8 cellular contexts compared by ENCODE assay signal in the genomic region with DNA sequence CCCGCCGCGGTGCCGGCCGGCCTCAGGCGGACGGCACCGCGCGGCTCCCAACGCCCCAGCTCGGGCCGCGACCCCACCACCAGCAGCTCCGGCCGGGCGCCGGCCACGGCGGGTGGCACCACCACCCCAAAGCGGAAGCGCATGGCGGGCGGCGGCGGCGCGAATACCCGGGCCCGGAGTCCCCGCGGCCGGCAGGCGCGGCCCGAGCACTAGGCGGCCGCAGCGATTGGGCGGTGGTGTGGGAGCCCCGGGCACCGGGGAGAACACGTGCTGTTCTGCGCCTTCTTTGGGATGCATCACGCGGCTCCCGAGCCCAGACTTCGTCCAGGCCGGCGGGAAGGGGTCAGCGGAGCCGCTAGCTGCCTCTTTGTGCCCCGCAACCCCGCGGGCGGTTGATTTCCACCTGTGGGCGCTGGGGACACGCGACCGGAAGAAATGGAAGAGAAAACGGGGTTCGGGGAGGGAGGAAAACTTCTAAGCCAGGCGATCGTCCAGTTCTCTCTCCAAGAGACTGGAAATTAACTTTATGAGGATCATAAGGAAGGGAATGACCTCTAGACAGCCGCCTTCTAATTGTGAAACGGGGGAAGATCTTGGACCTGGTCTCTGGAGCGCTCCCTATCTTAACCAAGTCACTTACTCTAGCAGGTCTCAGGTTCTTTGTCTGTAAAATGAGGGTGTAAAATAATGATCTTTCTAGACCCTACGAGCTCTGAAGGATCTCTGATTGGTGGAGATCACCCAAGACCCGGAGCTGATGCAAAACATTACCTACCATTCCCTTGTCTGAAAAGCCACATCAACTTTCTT. TPM values are rescaled to one million over a fixed set of nuclear protein-coding genes. Genes with fewer than 3 reads are reported as not detected.
DNase-seq lines count a peak whose midpoint lies in the region; ATAC-seq and TF ChIP-seq lines count a peak whose summit lies in the region.

A gene (minus strand): TSS at position 165 of the 810 bp plus-strand sequence. CDS start 22 bp downstream, at position 143.

- H3K4me1 ChIP-seq in DND-41 (ENCODE audit: insufficient read depth, low read length): peaks cover 38% of the 10 kb centered on the region

- H3K4me1 Mint-ChIP-seq in neural crest cell: peaks cover 12% of the 10 kb centered on the region

- ATAC-seq in DND-41 (ENCODE audit: insufficient read depth, low read depth) (peak; percentile 61), GM21528 (IDR thresholded peaks at IDR 0.05; ENCODE audit: low FRiP score, unreplicated experiment) (peak; percentile 79)

- H3K27me3 Mint-ChIP-seq in neural crest cell (ENCODE audit: low read depth): no peaks in the 10 kb centered on the region

- peaks cover 7% of the 10 kb centered on the region for H3K36me3 Mint-ChIP-seq in neural crest cell (ENCODE audit: low read depth)

- H3K4me3 ChIP-seq in DND-41 (ENCODE audit: low read depth in 1 of 2, low read length in 2 of 2) (peak within 1 kb of the TSS; percentile 63 to 80), fibroblast of villous mesenchyme (ENCODE audit: low read depth, low read length) (peak within 1 kb of the TSS; percentile 74)

- no peaks in the 10 kb centered on the region for H3K9me3 ChIP-seq in DND-41 (ENCODE audit: insufficient read depth, low read length, severe bottlenecking)

- peak within 1 kb of the TSS; percentile 91 for H3K27ac ChIP-seq in DND-41 (ENCODE audit: low read length)

- TF ChIP-seq CTCF in DND-41 (IDR thresholded peaks at IDR 0.05; ENCODE audit: borderline replicate concordance, extremely low read depth, low read length, poor library complexity, severe bottlenecking) (peak; percentile 20), fibroblast of villous mesenchyme (IDR thresholded peaks at IDR 0.05; ENCODE audit: insufficient read depth, low read depth, low read length) (no peak), neural crest cell (conservative IDR thresholded peaks at IDR 0.05) (no peak), subcutaneous adipose tissue (IDR thresholded peaks at IDR 0.05; ENCODE audit: low read depth) (no peak)

- peak within 1 kb of the TSS; percentile 100 for H3K9ac ChIP-seq in DND-41 (ENCODE audit: low read depth, low read length)

- peak; percentile 54 for DNase-seq in DND-41
- peak; percentile 51 for DNase-seq in HuH-7.5 (ENCODE audit: low spot score)
- DNase-seq in RPMI8226: peak; percentile 69
- DNase-seq in activated effector memory CD4-positive, alpha-beta T cell treated with Interleukin-2 at 50 U/mL for 16 hours: peak; percentile 49
- DNase-seq in fibroblast of villous mesenchyme (ENCODE audit: low read depth): peak; percentile 90
- DNase-seq in neural crest cell (ENCODE audit: low read depth, low spot score): peak; percentile 65

- H3K27ac Mint-ChIP-seq in neural crest cell (ENCODE audit: unreplicated experiment): peak within 1 kb of the TSS; percentile 100

- no peaks in the 10 kb centered on the region for H3K36me3 ChIP-seq in DND-41 (ENCODE audit: insufficient read depth, low read length)

- H3K9me3 Mint-ChIP-seq in neural crest cell: peaks cover 5% of the 10 kb centered on the region

- peaks cover 13% of the 10 kb centered on the region for H3K79me2 ChIP-seq in DND-41 (ENCODE audit: insufficient read depth, low read length)

- H3K4me3 Mint-ChIP-seq in neural crest cell: peak within 1 kb of the TSS; percentile 95

- peak within 1 kb of the TSS; percentile 55 for H3K4me2 ChIP-seq in DND-41 (ENCODE audit: insufficient read depth, low read length)

- H2AFZ ChIP-seq in DND-41 (ENCODE audit: low read depth, low read length): peak within 1 kb of the TSS; percentile 84

- H3K27me3 ChIP-seq in DND-41 (ENCODE audit: insufficient read depth, low read length, poor library complexity): no peaks in the 10 kb centered on the region

- H4K20me1 ChIP-seq in DND-41 (ENCODE audit: insufficient read depth, low read length): no peaks in the 10 kb centered on the region

RNA-seq across cellular contexts. Expression of the gene that starts here (rescaled TPM):
- 7.7 and 7.8 TPM in 2 replicates for total RNA-seq in fibroblast of villous mesenchyme
- 8.0 and 10.8 TPM in 2 replicates for total RNA-seq in neural crest cell
- total RNA-seq in subcutaneous adipose tissue: 10 to 100 TPM in 3 of 4 donors, 1 to 10 TPM in 1; 7.3 to 30.7 (median 19.4) TPM

Comparison
In these comparisons a context has a peak if more than half of its experiments do, and no peak if none do; other contexts are left out.
1. Peak in every context shown above with its lines: DNase-seq, ATAC-seq, H3K4me3 ChIP-seq and H3K27ac ChIP-seq.